In genomic region chr13:110218601-110219201, GRCh38 we compare ENCODE assay signal across 18 cellular contexts.
DNase-seq lines count a peak whose midpoint lies in the region; ATAC-seq and TF ChIP-seq lines count a peak whose summit lies in the region.
"Had no signal": no experiment of that assay in that cellular context is flagged by ENCODE, and none has a peak within 500 bp of the region (broad histone marks: within the 10 kb centered on the region; RNA-seq: fewer than 3 reads in every experiment).

No MANE protein-coding gene starts in this region.

- H3K23ac ChIP-seq in trophoblast cell (ENCODE audit: low read length): no peak overlapping the region

- H3K27me3 ChIP-seq in trophoblast cell (ENCODE audit: insufficient read depth, low read length): no peaks in the 10 kb centered on the region
- H3K27me3 ChIP-seq in tibial nerve: no peaks in the 10 kb centered on the region
- H3K27me3 ChIP-seq: breast epithelium, thyroid gland had no signal

- H3K4me3 ChIP-seq in fibroblast of villous mesenchyme (ENCODE audit: low read depth, low read length) (no peak overlapping the region), trophoblast cell (ENCODE audit: low read depth, low read length) (no peak overlapping the region), tibial nerve (no peak overlapping the region)
- H3K4me3 ChIP-seq: breast epithelium, thyroid gland had no signal

- H3K9ac ChIP-seq in trophoblast cell (ENCODE audit: low read length): no peak overlapping the region

- H3K36me3 ChIP-seq in trophoblast cell (ENCODE audit: control insufficient read depth in 1 of 2, insufficient read depth in 2 of 2, low read length in 2 of 2): peaks cover 9 to 26% of the 10 kb centered on the region in 2 experiments
- no peaks in the 10 kb centered on the region for H3K36me3 ChIP-seq in tibial nerve
- H3K36me3 ChIP-seq: breast epithelium, neutrophil, thyroid gland had no signal

- WGBS in trophoblast cell (ENCODE audit: extremely low coverage, insufficient coverage, insufficient read length): no CpG with 5 or more reads among the region's 20 CpGs
- WGBS in tibial nerve, 2 donors: 52 to 53% methylated on average over 20 of the region's 20 CpGs

- no peak overlapping the region for H4K12ac ChIP-seq in trophoblast cell (ENCODE audit: low read depth, low read length)

- no peak overlapping the region for H2AFZ ChIP-seq in trophoblast cell (ENCODE audit: insufficient read depth, low read length, poor library complexity)

- no peak overlapping the region for H3K14ac ChIP-seq in trophoblast cell (ENCODE audit: low read length)

- no peak for TF ChIP-seq POLR2A in tibial nerve (IDR thresholded peaks at IDR 0.05)

- ATAC-seq in GM19397 (IDR thresholded peaks at IDR 0.05; ENCODE audit: unreplicated experiment): no peak
- ATAC-seq in GM21576 (IDR thresholded peaks at IDR 0.05; ENCODE audit: unreplicated experiment): no peak
- ATAC-seq: stimulated activated effector memory CD8-positive, alpha-beta T cell treated with anti-CD3 and anti-CD28 coated beads, Interleukin-12 subunit alpha, Interleukin-12 subunit beta, amount 100 ng/mL, for 72 hours had no signal

- H3K4me1 ChIP-seq in trophoblast cell (ENCODE audit: control insufficient read depth in 1 of 2, insufficient read depth in 2 of 2, low read length in 2 of 2) (peaks cover 26 to 30% of the 10 kb centered on the region in 2 experiments), tibial nerve (peaks cover 0 to 79% (median 45%) of the 10 kb centered on the region in 4 donors)
- H3K4me1 ChIP-seq: breast epithelium had no signal

- H3K9me3 ChIP-seq in trophoblast cell (ENCODE audit: insufficient read depth, low read depth, low read length): no peaks in the 10 kb centered on the region
- H3K9me3 ChIP-seq in tibial nerve: no peaks in the 10 kb centered on the region
- H3K9me3 ChIP-seq: breast epithelium, neutrophil, thyroid gland had no signal

- no peak overlapping the region for H2BK5ac ChIP-seq in trophoblast cell (ENCODE audit: low read depth, low read length, poor library complexity)

- TF ChIP-seq EP300 in tibial nerve (IDR thresholded peaks at IDR 0.05): peak in 1 of 2 donors; percentile 17

- peak overlapping the region; percentile 47 for H3K4ac ChIP-seq in trophoblast cell (ENCODE audit: low read depth, low read length)

- H2AK5ac ChIP-seq in trophoblast cell (ENCODE audit: low read length): no peak overlapping the region

- no peak overlapping the region for H3K27ac ChIP-seq in trophoblast cell (ENCODE audit: low read depth, low read length)
- H3K27ac ChIP-seq in tibial nerve: peak overlapping the region in 3 of 4 donors; percentile 27 to 79 (median 77)
- H3K27ac ChIP-seq: HL-60, neutrophil, thyroid gland had no signal

- H2BK12ac ChIP-seq in trophoblast cell (ENCODE audit: low read length): no peak overlapping the region

- H3K18ac ChIP-seq in trophoblast cell (ENCODE audit: low read length): peak overlapping the region; percentile 87

- DNase-seq in brain pericyte (ENCODE audit: low read depth, low spot score): peak; percentile 73
- DNase-seq in fibroblast of villous mesenchyme (ENCODE audit: low read depth): peak; percentile 80
- no peak for DNase-seq in trophoblast cell
- DNase-seq in tibial nerve (ENCODE audit: low spot score in 2 of 2): no peak
- DNase-seq in stimulated activated CD8-positive, alpha-beta memory T cell treated with anti-CD3 and anti-CD28 coated beads, Interleukin-4, amount 100 ng/mL, for 48 hours: no peak
- DNase-seq: activated CD4-positive, alpha-beta T cell treated with anti-CD3 and anti-CD28 coated beads for 1 hour; activated naive CD8-positive, alpha-beta T cell treated with anti-CD3 and anti-CD28 coated beads, Interleukin-2, amount 10 ng/mL, durations not matched to agents 7 days and 5 days; foreskin melanocyte; NCI-H1417; NCI-H524 treated with DMSO at 0.1 percent for 48 hours; retina; thyroid gland had no signal

- no peak overlapping the region for H4K91ac ChIP-seq in trophoblast cell (ENCODE audit: low read depth, low read length)

- peaks cover 4% of the 10 kb centered on the region for H3K79me1 ChIP-seq in trophoblast cell (ENCODE audit: low read length)

- TF ChIP-seq CTCF in fibroblast of villous mesenchyme (IDR thresholded peaks at IDR 0.05; ENCODE audit: insufficient read depth, low read depth, low read length) (no peak), tibial nerve (IDR thresholded peaks at IDR 0.05) (no peak)

- H3K4me2 ChIP-seq in trophoblast cell (ENCODE audit: low read length): no peak overlapping the region

- no peak overlapping the region for H2BK120ac ChIP-seq in trophoblast cell (ENCODE audit: insufficient read depth, low read length, poor library complexity)

- peak overlapping the region; percentile 16 for H4K8ac ChIP-seq in trophoblast cell (ENCODE audit: low read depth, low read length)

- H3K79me2 ChIP-seq in trophoblast cell (ENCODE audit: control insufficient read depth, insufficient read depth, low read length, poor library complexity): no peaks in the 10 kb centered on the region

Comparison
In these comparisons a context has a peak if more than half of its experiments do, and no peak if none do; other contexts are left out.
1. DNase-seq: peak in brain pericyte (single experiment) and fibroblast of villous mesenchyme (single experiment); none in trophoblast cell (0 of 2), tibial nerve (0 of 2) and stimulated activated CD8-positive, alpha-beta memory T cell treated with anti-CD3 and anti-CD28 coated beads, Interleukin-4, amount 100 ng/mL, for 48 hours (single experiment).